14 cellular contexts compared by ENCODE assay signal in the genomic region with DNA sequence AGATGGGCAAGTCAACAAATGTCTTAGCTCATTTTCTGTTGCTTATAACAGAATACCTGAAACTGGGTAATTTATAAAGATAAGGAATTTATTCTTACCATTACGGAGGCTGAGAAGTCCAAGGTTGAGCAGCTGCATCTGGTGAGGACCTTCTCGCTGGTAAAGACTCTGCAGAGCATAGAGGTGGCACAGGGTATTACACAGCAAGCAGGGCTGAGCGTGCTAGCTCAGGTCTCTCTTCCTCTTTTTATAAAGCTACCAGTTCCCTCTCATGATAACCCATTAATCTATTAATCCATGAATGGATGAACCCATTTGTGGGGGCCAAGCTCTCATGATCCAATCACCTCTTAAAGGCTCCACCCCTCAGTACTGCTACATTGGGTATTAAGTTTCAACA.
A peak's percentile ranks its signal among the peaks of the same experiment; 100 is the strongest.
DNase-seq lines count a peak whose midpoint lies in the region; ATAC-seq and TF ChIP-seq lines count a peak whose summit lies in the region.
"Had no signal": no experiment of that assay in that cellular context is flagged by ENCODE, and none has a peak within 500 bp of the region (broad histone marks: within the 10 kb centered on the region; RNA-seq: fewer than 3 reads in every experiment).

No MANE protein-coding gene starts in this region.

- H3K79me2 ChIP-seq in MM.1S (ENCODE audit: low read length) = no peaks in the 10 kb centered on the region
- H3K79me2 ChIP-seq in mesendoderm (ENCODE audit: control insufficient read depth, insufficient read depth, low read length) = no peaks in the 10 kb centered on the region

- H2BK15ac ChIP-seq in mesendoderm (replicated peaks; ENCODE audit: low read depth) = no peak overlapping the region

- H3K27me3 ChIP-seq in MM.1S (replicated peaks; ENCODE audit: insufficient read depth, low read length) = no peaks in the 10 kb centered on the region
- no peaks in the 10 kb centered on the region for H3K27me3 ChIP-seq in mesendoderm (ENCODE audit: insufficient read depth, low read length, poor library complexity)

- no peak overlapping the region for H2AFZ ChIP-seq in MM.1S (ENCODE audit: low read length)

- H2AK5ac ChIP-seq in mesendoderm (ENCODE audit: low read length) = no peak overlapping the region

- H3K4me1 ChIP-seq in MM.1S (ENCODE audit: low read length) = peaks cover 12% of the 10 kb centered on the region
- peaks cover 5% of the 10 kb centered on the region for H3K4me1 ChIP-seq in mesendoderm (ENCODE audit: control insufficient read depth, low read depth, low read length)

- peaks cover 13% of the 10 kb centered on the region; the same call in 1 of the 2 replicates for H3F3A ChIP-seq in MM.1S (ENCODE audit: insufficient read depth, low read length)

- H2BK5ac ChIP-seq in mesendoderm (ENCODE audit: low read length) = no peak overlapping the region

- H3K4ac ChIP-seq in mesendoderm (ENCODE audit: low read depth, low read length) = no peak overlapping the region

- H3K4me2 ChIP-seq in MM.1S (ENCODE audit: low read depth, low read length) = no peak overlapping the region
- H3K4me2 ChIP-seq in mesendoderm (ENCODE audit: low read length) = no peak overlapping the region

- peak; percentile 14 for TF ChIP-seq CTCF in MM.1S (IDR thresholded peaks at IDR 0.05; ENCODE audit: low read length)
- peak; percentile 12 for TF ChIP-seq CTCF in choroid plexus epithelial cell (conservative IDR thresholded peaks at IDR 0.05; ENCODE audit: low read depth, low read length)

- no CpG with 5 or more reads among the region's 3 CpGs for WGBS in mesendoderm (ENCODE audit: extremely low coverage, insufficient coverage, low lambda C conversion rate)

- no peak overlapping the region for H4K8ac ChIP-seq in mesendoderm (ENCODE audit: low read depth, low read length)

- no peak overlapping the region for H3K18ac ChIP-seq in mesendoderm (ENCODE audit: low read length)

- ATAC-seq in GM18511 (IDR thresholded peaks at IDR 0.05; ENCODE audit: unreplicated experiment) = peak; percentile 67
- peak; percentile 87 for ATAC-seq in GM21825 (IDR thresholded peaks at IDR 0.05; ENCODE audit: unreplicated experiment)
- ATAC-seq in GM19035 (IDR thresholded peaks at IDR 0.05; ENCODE audit: unreplicated experiment) = no peak
- ATAC-seq: CD8-positive, alpha-beta T cell had no signal

- no peaks in the 10 kb centered on the region for H3K9me2 ChIP-seq in MM.1S (replicated peaks; ENCODE audit: insufficient read depth, low read length)

- H3K56ac ChIP-seq in mesendoderm (ENCODE audit: low read length) = no peak overlapping the region

- H3K9me3 ChIP-seq in MM.1S (replicated peaks; ENCODE audit: insufficient read depth, low read length) = no peaks in the 10 kb centered on the region
- H3K9me3 ChIP-seq: thoracic aorta had no signal

- H4K5ac ChIP-seq in mesendoderm (ENCODE audit: low read length) = no peak overlapping the region

- H3K36me3 ChIP-seq in MM.1S (replicated peaks; ENCODE audit: insufficient read depth, low read length) (no peaks in the 10 kb centered on the region), mesendoderm (ENCODE audit: control insufficient read depth, insufficient read depth, low read length) (no peaks in the 10 kb centered on the region)
- H3K36me3 ChIP-seq: thoracic aorta had no signal

- no peak overlapping the region for H3K9ac ChIP-seq in MM.1S (ENCODE audit: low read length)
- H3K9ac ChIP-seq in mesendoderm (ENCODE audit: low read length) = no peak overlapping the region

- no peak overlapping the region for H2BK120ac ChIP-seq in mesendoderm (ENCODE audit: low read depth, low read length)

- no peaks in the 10 kb centered on the region for H4K20me1 ChIP-seq in MM.1S (ENCODE audit: insufficient read depth, low read length)

- no peak overlapping the region for H3K23ac ChIP-seq in mesendoderm (ENCODE audit: low read length)

- H3K27ac ChIP-seq in MM.1S (ENCODE audit: low read length) (no peak overlapping the region), mesendoderm (ENCODE audit: low read depth, low read length) (no peak overlapping the region)
- H3K27ac ChIP-seq: thoracic aorta, VCaP had no signal

- H3K79me1 ChIP-seq in mesendoderm (ENCODE audit: low read length) = no peaks in the 10 kb centered on the region

- DNase-seq in MM.1S (no peak), choroid plexus epithelial cell (ENCODE audit: low read depth) (no peak), NCI-H2029 treated with DMSO at 0.1 percent for 48 hours (lab: John Stamatoyannopoulos, UW) (no peak), mesendoderm (no peak), NCI-H526 (lab: John Stamatoyannopoulos, UW) (no peak)
- DNase-seq: activated T-cell treated with anti-CD3 and anti-CD28 coated beads, Interleukin-2, amount 50 U/mL, for 48 hours; CD8-positive, alpha-beta T cell; HFFc6; NCI-H2081 had no signal

- no peak overlapping the region for H3K4me3 ChIP-seq in MM.1S (ENCODE audit: low read length)
- H3K4me3 ChIP-seq in choroid plexus epithelial cell (ENCODE audit: low read depth, low read length) = no peak overlapping the region
- no peak overlapping the region for H3K4me3 ChIP-seq in mesendoderm (ENCODE audit: low read length)
- H3K4me3 ChIP-seq: thoracic aorta had no signal
